ENCODE assay signal across 39 cellular contexts in the genomic region with DNA sequence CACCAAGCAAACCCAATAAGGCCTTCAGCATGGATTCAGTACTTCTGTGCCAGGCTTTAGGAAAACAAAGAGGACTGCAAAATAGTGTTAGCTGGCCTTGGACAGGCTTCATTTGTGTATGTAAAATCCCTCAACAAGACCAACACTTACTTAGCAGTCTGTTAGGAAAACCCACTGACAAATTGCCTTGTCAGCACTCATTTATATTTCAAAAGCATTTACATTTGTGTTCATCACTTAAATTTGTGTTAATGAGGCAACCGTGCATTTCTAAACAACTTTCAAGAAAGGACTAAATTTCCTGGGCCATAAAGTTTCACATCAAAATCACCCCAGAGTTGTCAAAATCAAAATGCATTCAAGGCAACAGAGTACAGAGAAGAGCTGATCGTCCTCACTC. TPM values are rescaled to one million over a fixed set of nuclear protein-coding genes. Genes with fewer than 3 reads are reported as not detected.
"Had no signal": no experiment of that assay in that cellular context is flagged by ENCODE, and none has a peak within 500 bp of the region (broad histone marks: within the 10 kb centered on the region; RNA-seq: fewer than 3 reads in every experiment).

No MANE protein-coding gene starts in this region.

- H3K9me3 Mint-ChIP-seq: activated CD4-positive, alpha-beta memory T cell treated with anti-CD3 and anti-CD28 coated beads, Interleukin-2, amount 10 ng/mL, durations not matched to agents 7 days and 5 days; activated naive CD4-positive, alpha-beta T cell treated with anti-CD3 and anti-CD28 coated beads for 36 hours; activated naive CD4-positive, alpha-beta T cell treated with anti-CD3 and anti-CD28 coated beads, Interleukin-2, amount 50 U/mL, for 72 hours; activated T-helper 2 cell treated with anti-CD3 and anti-CD28 coated beads, Interferon-gamma antibody, Interleukin-2, Interleukin-4, amounts not matched to agents 10 μg/mL and 5 μg/mL and 100 μg/mL, durations not matched to agents 14 hours and 24 hours and 36 hours; brain; T-cell had no signal

- H3K4me1 ChIP-seq: adrenal gland, Peyer's patch had no signal

- H3K9me3 ChIP-seq: adrenal gland, MG63, Peyer's patch, SJSA1 had no signal

- DNase-seq: activated CD4-positive, alpha-beta memory T cell treated with anti-CD3 and anti-CD28 coated beads, Interleukin-2, amount 10 ng/mL, durations not matched to agents 7 days and 5 days; activated CD4-positive, alpha-beta T cell treated with anti-CD3 and anti-CD28 coated beads for 1 hour; activated CD4-positive, alpha-beta T cell treated with anti-CD3 and anti-CD28 coated beads for 48 hours; activated CD4-positive, CD25-positive, alpha-beta regulatory T cell; activated CD8-positive, alpha-beta memory T cell treated with anti-CD3 and anti-CD28 coated beads for 24 hours; activated CD8-positive, alpha-beta memory T cell treated with anti-CD3 and anti-CD28 coated beads, Interleukin-2, amount 10 ng/mL, durations not matched to agents 7 days and 5 days; activated gamma-delta T cell treated with Interleukin-2 at 50 U/mL for 16 hours; activated naive CD4-positive, alpha-beta T cell treated with anti-CD3 and anti-CD28 coated beads for 36 hours; activated T-cell treated with anti-CD3 and anti-CD28 coated beads, Interleukin-2, amount 50 U/mL, for 1 hour; caudate nucleus; cerebellar nuclear complex; Kasumi-1; KG1; MG63; NCI-H1092; NCI-H1436 treated with DMSO at 0.1 percent for 48 hours; NCI-H1694 treated with DMSO at 0.1 percent for 48 hours; NCI-H2029 treated with DMSO at 0.1 percent for 48 hours; NCI-H2107; NCI-H2171; NCI-H510A; NCI-H526; NCI-H748 treated with DMSO at 0.1 percent for 48 hours; NK-92 treated with Interleukin-12 subunit alpha and Interleukin-12 subunit beta, amount 100 ng/mL, for 24 hours; PC-3; Peyer's patch; RPMI8226; SHP77 treated with DMSO at 0.1 percent for 48 hours; T-cell; T-helper 17 cell; T-helper 9 cell had no signal

- H3K27me3 ChIP-seq: MG63, Peyer's patch, SJSA1 had no signal

- ATAC-seq: activated CD8-positive, alpha-beta memory T cell treated with anti-CD3 and anti-CD28 coated beads, Interleukin-2, amount 10 ng/mL, durations not matched to agents 7 days and 5 days; activated naive CD4-positive, alpha-beta T cell treated with anti-CD3 and anti-CD28 coated beads, Interleukin-2, amount 50 U/mL, for 72 hours; PC-3; SK-N-SH treated with all-trans-retinoic acid at 6 μM for 48 hours; T-cell; T-helper 17 cell had no signal

- H3K4me3 ChIP-seq: adrenal gland, MG63, SJSA1 had no signal

- H3K27me3 Mint-ChIP-seq: activated CD4-positive, alpha-beta memory T cell treated with anti-CD3 and anti-CD28 coated beads, Interleukin-2, amount 10 ng/mL, durations not matched to agents 7 days and 5 days; activated CD8-positive, alpha-beta memory T cell treated with anti-CD3 and anti-CD28 coated beads, Interleukin-2, amount 10 ng/mL, durations not matched to agents 7 days and 5 days; brain; T-helper 17 cell had no signal

- H3K27ac ChIP-seq: adrenal gland, Peyer's patch, SJSA1, VCaP had no signal

- H3K4me1 Mint-ChIP-seq: activated CD4-positive, alpha-beta memory T cell treated with anti-CD3 and anti-CD28 coated beads, Interleukin-2, amount 10 ng/mL, durations not matched to agents 7 days and 5 days; activated CD8-positive, alpha-beta memory T cell treated with anti-CD3 and anti-CD28 coated beads, Interleukin-2, amount 10 ng/mL, durations not matched to agents 7 days and 5 days; T-cell had no signal

- FAIRE-seq: bronchial epithelial cell had no signal

- H3K36me3 Mint-ChIP-seq: activated naive CD4-positive, alpha-beta T cell treated with anti-CD3 and anti-CD28 coated beads, Interleukin-2, amount 50 U/mL, for 72 hours had no signal

- H3K4me3 Mint-ChIP-seq: activated CD4-positive, alpha-beta memory T cell treated with anti-CD3 and anti-CD28 coated beads, Interleukin-2, amount 10 ng/mL, durations not matched to agents 7 days and 5 days; activated CD8-positive, alpha-beta memory T cell treated with anti-CD3 and anti-CD28 coated beads, Interleukin-2, amount 10 ng/mL, durations not matched to agents 7 days and 5 days; activated naive CD4-positive, alpha-beta T cell treated with anti-CD3 and anti-CD28 coated beads for 36 hours; brain; T-cell; T-helper 17 cell had no signal

- H3K36me3 ChIP-seq: adrenal gland, MG63, Peyer's patch, SJSA1 had no signal

- H3K27ac Mint-ChIP-seq: activated CD4-positive, alpha-beta memory T cell treated with anti-CD3 and anti-CD28 coated beads, Interleukin-2, amount 10 ng/mL, durations not matched to agents 7 days and 5 days; activated CD8-positive, alpha-beta memory T cell treated with anti-CD3 and anti-CD28 coated beads, Interleukin-2, amount 10 ng/mL, durations not matched to agents 7 days and 5 days; activated naive CD4-positive, alpha-beta T cell treated with anti-CD3 and anti-CD28 coated beads for 36 hours; activated naive CD4-positive, alpha-beta T cell treated with anti-CD3 and anti-CD28 coated beads, Interleukin-2, amount 50 U/mL, for 72 hours; activated T-helper 2 cell treated with anti-CD3 and anti-CD28 coated beads, Interferon-gamma antibody, Interleukin-2, Interleukin-4, amounts not matched to agents 10 μg/mL and 5 μg/mL and 100 μg/mL, durations not matched to agents 14 hours and 24 hours and 36 hours; T-cell; T-helper 17 cell had no signal

RNA-seq across cellular contexts. Expression of a gene that starts 1.5 kb away (rescaled TPM):
- total RNA-seq: activated CD4-positive, alpha-beta memory T cell treated with anti-CD3 and anti-CD28 coated beads, Interleukin-2, amount 10 ng/mL, durations not matched to agents 7 days and 5 days; activated CD8-positive, alpha-beta memory T cell treated with anti-CD3 and anti-CD28 coated beads, Interleukin-2, amount 10 ng/mL, durations not matched to agents 7 days and 5 days; activated naive CD4-positive, alpha-beta T cell treated with anti-CD3 and anti-CD28 coated beads for 36 hours; activated naive CD4-positive, alpha-beta T cell treated with anti-CD3 and anti-CD28 coated beads, Interleukin-2, amount 50 U/mL, for 72 hours; activated T-helper 2 cell treated with anti-CD3 and anti-CD28 coated beads, Interferon-gamma antibody, Interleukin-2, Interleukin-4, amounts not matched to agents 10 μg/mL and 5 μg/mL and 100 μg/mL, durations not matched to agents 14 hours and 24 hours and 36 hours; adrenal gland; bronchial epithelial cell; PC-3; Peyer's patch; SJSA1; T-cell; T-helper 17 cell had no signal
